Comparison of ENCODE assay signal across 20 cellular contexts in the genomic region with DNA sequence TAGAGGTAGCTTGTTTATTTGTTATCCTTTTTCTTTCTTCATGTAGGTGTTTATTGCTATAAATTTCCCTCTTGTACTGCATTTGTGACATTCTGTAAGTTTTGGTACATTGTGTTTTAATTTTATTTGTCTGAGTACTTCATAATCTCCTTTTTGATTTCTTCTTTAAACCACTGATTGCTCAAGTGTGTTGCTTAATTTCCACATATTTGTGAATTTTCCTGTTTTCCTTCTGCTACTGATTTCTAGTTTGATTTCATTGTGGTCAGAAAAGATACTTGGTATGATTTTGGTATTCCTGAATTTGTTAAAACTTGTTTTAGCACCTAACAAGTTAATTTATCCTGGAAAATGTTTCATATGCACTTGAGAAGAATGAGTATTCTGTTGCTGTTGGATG. TPM values are rescaled to one million over a fixed set of nuclear protein-coding genes. Genes with fewer than 3 reads are reported as not detected.
DNase-seq lines count a peak whose midpoint lies in the region; ATAC-seq and TF ChIP-seq lines count a peak whose summit lies in the region.
"Had no signal": no experiment of that assay in that cellular context is flagged by ENCODE, and none has a peak within 500 bp of the region (broad histone marks: within the 10 kb centered on the region; RNA-seq: fewer than 3 reads in every experiment).

No MANE protein-coding gene starts in this region.

- H3K9me3 Mint-ChIP-seq in MCF 10A (ENCODE audit: unreplicated experiment), result peaks cover 6% of the 10 kb centered on the region

- no peaks in the 10 kb centered on the region for H3K36me3 ChIP-seq in breast epithelium
- H3K36me3 ChIP-seq in A673 (ENCODE audit: insufficient read depth, low read length, poor library complexity, severe bottlenecking), result no peaks in the 10 kb centered on the region

- H3K27me3 ChIP-seq in breast epithelium (no peaks in the 10 kb centered on the region), A673 (replicated peaks; ENCODE audit: insufficient read depth, low read depth, low read length, poor library complexity) (no peaks in the 10 kb centered on the region)

- H3K4me3 ChIP-seq in breast epithelium, result no peak overlapping the region
- no peak overlapping the region for H3K4me3 ChIP-seq in choroid plexus epithelial cell (ENCODE audit: low read depth, low read length)
- no peak overlapping the region for H3K4me3 ChIP-seq in A673 (ENCODE audit: low read depth, low read length, poor library complexity, severe bottlenecking)
- H3K4me3 ChIP-seq: GM12878, K562 had no signal

- no peak for TF ChIP-seq CTCF in MCF 10A (IDR thresholded peaks at IDR 0.05; ENCODE audit: unreplicated experiment)
- no peak for TF ChIP-seq CTCF in breast epithelium (IDR thresholded peaks at IDR 0.05)
- no peak for TF ChIP-seq CTCF in choroid plexus epithelial cell (conservative IDR thresholded peaks at IDR 0.05; ENCODE audit: low read depth, low read length)
- TF ChIP-seq CTCF in A673 (conservative IDR thresholded peaks at IDR 0.05; ENCODE audit: low read depth, low read length), result no peak

- H3K27ac ChIP-seq in breast epithelium, result no peak overlapping the region
- H3K27ac ChIP-seq in A673 (ENCODE audit: low read depth, low read length, poor library complexity, severe bottlenecking), result no peak overlapping the region
- H3K27ac ChIP-seq: 22Rv1, HL-60 had no signal

- H3K4me3 Mint-ChIP-seq in MCF 10A (ENCODE audit: unreplicated experiment), result no peak overlapping the region
- H3K4me3 Mint-ChIP-seq: B cell; CD4-positive, alpha-beta memory T cell; HFFc6 had no signal

- H3K4me1 Mint-ChIP-seq in MCF 10A (ENCODE audit: insufficient read depth, unreplicated experiment), result peaks cover 7% of the 10 kb centered on the region
- H3K4me1 Mint-ChIP-seq: B cell; CD4-positive, alpha-beta memory T cell had no signal

- no peaks in the 10 kb centered on the region for H3K4me1 ChIP-seq in breast epithelium
- H3K4me1 ChIP-seq in A673 (ENCODE audit: insufficient read depth, low read length, poor library complexity, severe bottlenecking), result no peaks in the 10 kb centered on the region

- H3K27ac Mint-ChIP-seq in MCF 10A (ENCODE audit: low read depth, unreplicated experiment), result peak overlapping the region; percentile 70
- H3K27ac Mint-ChIP-seq: B cell; CD4-positive, alpha-beta memory T cell; HFFc6 had no signal

- no peaks in the 10 kb centered on the region for H3K36me3 Mint-ChIP-seq in MCF 10A (ENCODE audit: insufficient read depth, unreplicated experiment)
- H3K36me3 Mint-ChIP-seq: CD4-positive, alpha-beta memory T cell had no signal

- TF ChIP-seq POLR2A in breast epithelium (IDR thresholded peaks at IDR 0.05), result no peak

- DNase-seq in MCF 10A (ENCODE audit: unreplicated experiment), result no peak
- DNase-seq in breast epithelium (ENCODE audit: low spot score in 2 of 2), result no peak
- DNase-seq in choroid plexus epithelial cell (ENCODE audit: low read depth), result peak; percentile 17
- DNase-seq in iris pigment epithelial cell (ENCODE audit: low read depth), result peak; percentile 25
- no peak for DNase-seq in NCI-H1048 (lab: John Stamatoyannopoulos, UW)
- no peak for DNase-seq in A673 (ENCODE audit: low spot score)
- no peak for DNase-seq in NCI-H2029 (lab: John Stamatoyannopoulos, UW)
- DNase-seq: C1 segment of cervical spinal cord; CD4-positive, alpha-beta memory T cell; DMS79; HCEC 1CT; HFFc6 had no signal

- no peaks in the 10 kb centered on the region for H3K27me3 Mint-ChIP-seq in MCF 10A (ENCODE audit: insufficient read depth, unreplicated experiment)

- BruUV-seq in MCF 10A (replicated peaks; lab: Mats Ljungman, UMichigan) (no TSS peak), A673 (replicated peaks; lab: Mats Ljungman, UMichigan) (no TSS peak)

- POLR2A ChIA-PET in MCF 10A (lab: Yijun Ruan, JAX), result interaction anchor here (0.9 kb wide), 1 partner anchor 10 kb away, joined by 3 read pairs; no protein-coding TSS in a partner anchor
- POLR2A ChIA-PET in A673 (lab: Charles Lee; ENCODE audit: low non-redundant PET), result no interaction called here

- intact Hi-C loops in MCF 10A (cut with micrococcal nuclease), result no loop called here
- intact Hi-C loops in breast epithelium (cut with DNase I; ENCODE audit: low total_unique reads), result no loop called here
- intact Hi-C loops in A673 (cut with micrococcal nuclease; ENCODE audit: unreplicated experiment), result no loop called here

- no peak for ATAC-seq in HG03196 (IDR thresholded peaks at IDR 0.05; ENCODE audit: unreplicated experiment)
- ATAC-seq: GM12878, K562 had no signal

- CTCF ChIA-PET in MCF 10A (lab: Yijun Ruan, JAX) (interaction anchor here (0.6 kb wide), 2 partner anchors 161 to 1795 kb away, joined by 3 to 4 read pairs; no protein-coding TSS in a partner anchor), A673 (lab: Charles Lee) (no interaction called here)

- H3K9me3 ChIP-seq in breast epithelium (peaks cover 0 to under 1% of the 10 kb centered on the region in 2 donors), A673 (ENCODE audit: low read depth, low read length, poor library complexity, severe bottlenecking) (peaks cover under 1% of the 10 kb centered on the region)

RNA-seq across cellular contexts. Expression of a gene that starts 15.1 kb away (rescaled TPM):
- total RNA-seq in MCF 10A (2022), result not detected in 2 replicates
- total RNA-seq in breast epithelium, result not detected
- total RNA-seq in A673 (2021), result not detected in 2 replicates
- total RNA-seq: B cell; CD4-positive, alpha-beta memory T cell; G401; GM12878; H1; HFFc6; K562 had no signal

RNA-seq across cellular contexts. Expression of a gene that starts 29.7 kb away (rescaled TPM):
- 42.6 and 49.6 TPM in 2 replicates for total RNA-seq in MCF 10A (2022)
- 10 to 100 TPM; 13.4 to 15.8 (median 15.2) TPM for total RNA-seq in breast epithelium
- total RNA-seq in A673 (2021), result 65.2 and 78.9 TPM in 2 replicates

RNA-seq across cellular contexts. Expression of a gene that starts 56.7 kb away (rescaled TPM):
- total RNA-seq in MCF 10A (2022) (12.1 and 22.1 TPM in 2 replicates), breast epithelium (10 to 100 TPM; 32.2 to 58.8 (median 53.7) TPM), A673 (2021) (10.1 and 16.0 TPM in 2 replicates)

Comparison
In these comparisons a context has a peak if more than half of its experiments do, and no peak if none do; other contexts are left out.
1. DNase-seq: peak in choroid plexus epithelial cell (single experiment) and iris pigment epithelial cell (single experiment); none in MCF 10A (single experiment), breast epithelium (0 of 2), NCI-H1048 (single experiment), A673 (single experiment) and NCI-H2029 (single experiment).